1 cellular context compared by ENCODE assay signal in the genomic region with DNA sequence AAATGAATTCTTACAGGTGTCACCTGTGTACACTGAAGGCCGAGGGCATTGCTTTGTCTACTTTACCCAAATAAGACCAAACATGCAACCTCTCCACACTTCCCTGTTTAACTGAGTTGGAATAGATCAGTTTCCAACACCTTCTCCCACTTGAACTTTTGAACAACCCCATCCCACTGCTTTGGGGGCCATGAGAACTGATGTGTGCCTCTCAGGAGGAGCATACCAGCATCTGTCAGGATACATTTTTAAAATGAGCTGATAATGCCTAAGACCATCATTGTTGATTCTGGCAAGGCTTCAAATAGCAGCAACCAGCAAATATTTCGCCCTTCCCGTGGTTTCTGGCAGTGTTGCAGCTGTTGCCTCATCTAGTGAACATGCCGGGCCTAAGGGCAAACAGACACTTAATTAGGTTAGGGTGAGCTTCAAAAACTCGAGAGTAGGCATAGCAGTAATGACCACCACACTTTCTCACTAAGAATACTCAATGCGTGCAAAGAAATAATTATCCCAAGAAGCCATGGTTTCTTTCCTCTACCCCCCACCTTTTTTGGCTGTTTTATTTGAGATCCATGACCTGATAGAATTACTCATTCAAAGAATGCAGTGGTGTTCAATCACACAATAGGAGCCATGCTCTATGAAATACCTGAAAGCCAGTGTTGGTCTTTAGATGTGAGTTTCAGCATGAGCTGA.
A peak's percentile ranks its signal among the peaks of the same experiment; 100 is the strongest.
TF ChIP-seq lines count a peak whose summit lies in the region.

No MANE protein-coding gene starts in this region.

TF ChIP-seq in HCT116, 20 proteins besides CTCF, POLR2A, EP300 and RAD21 (continued from another document):
- TF ChIP-seq, protein P1, sequence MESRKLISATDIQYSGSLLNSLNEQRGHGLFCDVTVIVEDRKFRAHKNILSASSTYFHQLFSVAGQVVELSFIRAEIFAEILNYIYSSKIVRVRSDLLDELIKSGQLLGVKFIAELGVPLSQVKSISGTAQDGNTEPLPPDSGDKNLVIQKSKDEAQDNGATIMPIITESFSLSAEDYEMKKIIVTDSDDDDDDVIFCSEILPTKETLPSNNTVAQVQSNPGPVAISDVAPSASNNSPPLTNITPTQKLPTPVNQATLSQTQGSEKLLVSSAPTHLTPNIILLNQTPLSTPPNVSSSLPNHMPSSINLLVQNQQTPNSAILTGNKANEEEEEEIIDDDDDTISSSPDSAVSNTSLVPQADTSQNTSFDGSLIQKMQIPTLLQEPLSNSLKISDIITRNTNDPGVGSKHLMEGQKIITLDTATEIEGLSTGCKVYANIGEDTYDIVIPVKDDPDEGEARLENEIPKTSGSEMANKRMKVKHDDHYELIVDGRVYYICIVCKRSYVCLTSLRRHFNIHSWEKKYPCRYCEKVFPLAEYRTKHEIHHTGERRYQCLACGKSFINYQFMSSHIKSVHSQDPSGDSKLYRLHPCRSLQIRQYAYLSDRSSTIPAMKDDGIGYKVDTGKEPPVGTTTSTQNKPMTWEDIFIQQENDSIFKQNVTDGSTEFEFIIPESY (IDR thresholded peaks at IDR 0.05; ENCODE audit: extremely low read depth, insufficient replicate concordance, low read length), result no peak
- TF ChIP-seq EZH2 (IDR thresholded peaks at IDR 0.05) (no peak), ZNF274 (IDR thresholded peaks at IDR 0.05; ENCODE audit: low read depth, low read length) (no peak), SRF (IDR thresholded peaks at IDR 0.05; ENCODE audit: low read depth) (peak; percentile 44; the same call in 1 of the 2 replicates), POLR2AphosphoS5 (IDR thresholded peaks at IDR 0.05; ENCODE audit: low read depth, low read length) (peak; percentile 90), TCF7L2 (IDR thresholded peaks at IDR 0.05; ENCODE audit: borderline replicate concordance, extremely low read depth, insufficient read depth, insufficient read length) (no peak), CBX3 (IDR thresholded peaks at IDR 0.05; ENCODE audit: low read depth) (peak; percentile 66; the same call in 1 of the 2 replicates), EZH2phosphoT487 (IDR thresholded peaks at IDR 0.05; ENCODE audit: borderline replicate concordance) (no peak)
- TF ChIP-seq, protein P2, sequence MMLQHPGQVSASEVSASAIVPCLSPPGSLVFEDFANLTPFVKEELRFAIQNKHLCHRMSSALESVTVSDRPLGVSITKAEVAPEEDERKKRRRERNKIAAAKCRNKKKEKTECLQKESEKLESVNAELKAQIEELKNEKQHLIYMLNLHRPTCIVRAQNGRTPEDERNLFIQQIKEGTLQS (IDR thresholded peaks at IDR 0.05), result peak; percentile 25; the same call in 1 of the 2 replicates
